Comparison of ENCODE assay signal across 11 cellular contexts in the genomic region with DNA sequence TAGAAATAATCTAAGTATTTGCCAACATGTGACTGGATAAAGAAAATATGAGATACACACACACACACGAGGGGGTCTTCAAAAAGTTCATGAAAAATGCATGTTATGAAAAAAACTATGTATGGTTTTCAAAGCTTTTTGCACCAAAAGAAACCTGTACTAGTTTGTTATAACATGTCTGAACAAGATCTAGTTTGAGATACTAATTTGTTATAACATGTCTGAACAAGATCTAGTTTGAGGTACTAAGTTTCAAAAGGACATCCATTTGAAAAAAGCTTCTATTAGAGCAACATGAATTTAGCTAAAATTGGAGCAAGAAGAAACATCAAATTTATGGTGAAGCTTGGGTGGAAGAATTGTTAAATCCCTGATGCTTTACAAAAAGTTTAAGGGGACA. TPM values are rescaled to one million over a fixed set of nuclear protein-coding genes. Genes with fewer than 3 reads are reported as not detected.
"Had no signal": no experiment of that assay in that cellular context is flagged by ENCODE, and none has a peak within 500 bp of the region (broad histone marks: within the 10 kb centered on the region; RNA-seq: fewer than 3 reads in every experiment).

No MANE protein-coding gene starts in this region.

- H3K4me3 Mint-ChIP-seq: GM23338, H9, HFFc6 had no signal

- H3K36me3 ChIP-seq: HAP-1 had no signal

- ATAC-seq: GM23338, HCT116 had no signal

- H3K27ac ChIP-seq: GM23248 had no signal

- H3K4me3 ChIP-seq: GM23248, GM23338, HAP-1 had no signal

- FAIRE-seq: H1, H54 had no signal

- H3K9me3 ChIP-seq: HAP-1 had no signal

- H3K4me1 Mint-ChIP-seq: GM23338, H9 had no signal

- DNase-seq: GM23248, GOT3, H7, H9, HCEC 1CT, HFFc6 had no signal

- H3K4me1 ChIP-seq: HAP-1 had no signal

- H3K27ac Mint-ChIP-seq: GM23338, H9, HFFc6 had no signal

- H2AFZ ChIP-seq: GM23248, GM23338 had no signal

- H3K9ac ChIP-seq: GM23248 had no signal

- H3K4me2 ChIP-seq: GM23338 had no signal

RNA-seq across cellular contexts. Expression of a gene that starts 19.8 kb away (rescaled TPM):
- total RNA-seq: HFFc6 had no signal
